Comparison of ENCODE assay signal across 1 cellular context in the genomic region with DNA sequence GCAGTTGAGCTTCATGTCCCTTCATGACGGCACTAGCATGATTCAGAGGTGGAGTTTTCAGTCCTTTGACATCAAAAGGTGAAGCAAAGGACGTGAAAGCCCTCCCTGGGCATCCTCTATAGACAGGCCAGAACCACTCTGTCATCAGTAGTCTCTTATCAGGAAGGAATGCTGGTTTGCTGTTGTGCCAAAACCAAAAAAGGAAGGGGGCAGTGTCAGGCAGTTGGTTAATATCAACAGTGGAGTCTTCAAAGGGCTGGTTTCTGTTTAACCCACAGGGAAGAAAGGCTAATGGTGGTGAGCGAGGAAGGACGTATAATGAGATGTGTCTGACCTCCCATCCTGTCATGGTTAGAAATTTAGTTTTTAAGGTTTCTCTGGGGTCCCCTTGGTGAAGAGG.
TF ChIP-seq lines count a peak whose summit lies in the region.

No MANE protein-coding gene starts in this region.

TF ChIP-seq in GM23338, 12 proteins besides CTCF, POLR2A, EP300 and RAD21:
- TF ChIP-seq, protein P1, sequence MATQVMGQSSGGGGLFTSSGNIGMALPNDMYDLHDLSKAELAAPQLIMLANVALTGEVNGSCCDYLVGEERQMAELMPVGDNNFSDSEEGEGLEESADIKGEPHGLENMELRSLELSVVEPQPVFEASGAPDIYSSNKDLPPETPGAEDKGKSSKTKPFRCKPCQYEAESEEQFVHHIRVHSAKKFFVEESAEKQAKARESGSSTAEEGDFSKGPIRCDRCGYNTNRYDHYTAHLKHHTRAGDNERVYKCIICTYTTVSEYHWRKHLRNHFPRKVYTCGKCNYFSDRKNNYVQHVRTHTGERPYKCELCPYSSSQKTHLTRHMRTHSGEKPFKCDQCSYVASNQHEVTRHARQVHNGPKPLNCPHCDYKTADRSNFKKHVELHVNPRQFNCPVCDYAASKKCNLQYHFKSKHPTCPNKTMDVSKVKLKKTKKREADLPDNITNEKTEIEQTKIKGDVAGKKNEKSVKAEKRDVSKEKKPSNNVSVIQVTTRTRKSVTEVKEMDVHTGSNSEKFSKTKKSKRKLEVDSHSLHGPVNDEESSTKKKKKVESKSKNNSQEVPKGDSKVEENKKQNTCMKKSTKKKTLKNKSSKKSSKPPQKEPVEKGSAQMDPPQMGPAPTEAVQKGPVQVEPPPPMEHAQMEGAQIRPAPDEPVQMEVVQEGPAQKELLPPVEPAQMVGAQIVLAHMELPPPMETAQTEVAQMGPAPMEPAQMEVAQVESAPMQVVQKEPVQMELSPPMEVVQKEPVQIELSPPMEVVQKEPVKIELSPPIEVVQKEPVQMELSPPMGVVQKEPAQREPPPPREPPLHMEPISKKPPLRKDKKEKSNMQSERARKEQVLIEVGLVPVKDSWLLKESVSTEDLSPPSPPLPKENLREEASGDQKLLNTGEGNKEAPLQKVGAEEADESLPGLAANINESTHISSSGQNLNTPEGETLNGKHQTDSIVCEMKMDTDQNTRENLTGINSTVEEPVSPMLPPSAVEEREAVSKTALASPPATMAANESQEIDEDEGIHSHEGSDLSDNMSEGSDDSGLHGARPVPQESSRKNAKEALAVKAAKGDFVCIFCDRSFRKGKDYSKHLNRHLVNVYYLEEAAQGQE (IDR thresholded peaks at IDR 0.05; ENCODE audit: unreplicated experiment) = no peak
- TF ChIP-seq EZH2 (IDR thresholded peaks at IDR 0.05; ENCODE audit: low read depth, unreplicated experiment) = no peak
- TF ChIP-seq ZNF331 (CRISPR knock-in tag; IDR thresholded peaks at IDR 0.05; ENCODE audit: low read depth) = no peak
- TF ChIP-seq JUNB (IDR thresholded peaks at IDR 0.05; ENCODE audit: unreplicated experiment) = no peak
- TF ChIP-seq, protein P2, sequence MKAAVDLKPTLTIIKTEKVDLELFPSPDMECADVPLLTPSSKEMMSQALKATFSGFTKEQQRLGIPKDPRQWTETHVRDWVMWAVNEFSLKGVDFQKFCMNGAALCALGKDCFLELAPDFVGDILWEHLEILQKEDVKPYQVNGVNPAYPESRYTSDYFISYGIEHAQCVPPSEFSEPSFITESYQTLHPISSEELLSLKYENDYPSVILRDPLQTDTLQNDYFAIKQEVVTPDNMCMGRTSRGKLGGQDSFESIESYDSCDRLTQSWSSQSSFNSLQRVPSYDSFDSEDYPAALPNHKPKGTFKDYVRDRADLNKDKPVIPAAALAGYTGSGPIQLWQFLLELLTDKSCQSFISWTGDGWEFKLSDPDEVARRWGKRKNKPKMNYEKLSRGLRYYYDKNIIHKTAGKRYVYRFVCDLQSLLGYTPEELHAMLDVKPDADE (IDR thresholded peaks at IDR 0.05) = no peak
- TF ChIP-seq, protein P3, sequence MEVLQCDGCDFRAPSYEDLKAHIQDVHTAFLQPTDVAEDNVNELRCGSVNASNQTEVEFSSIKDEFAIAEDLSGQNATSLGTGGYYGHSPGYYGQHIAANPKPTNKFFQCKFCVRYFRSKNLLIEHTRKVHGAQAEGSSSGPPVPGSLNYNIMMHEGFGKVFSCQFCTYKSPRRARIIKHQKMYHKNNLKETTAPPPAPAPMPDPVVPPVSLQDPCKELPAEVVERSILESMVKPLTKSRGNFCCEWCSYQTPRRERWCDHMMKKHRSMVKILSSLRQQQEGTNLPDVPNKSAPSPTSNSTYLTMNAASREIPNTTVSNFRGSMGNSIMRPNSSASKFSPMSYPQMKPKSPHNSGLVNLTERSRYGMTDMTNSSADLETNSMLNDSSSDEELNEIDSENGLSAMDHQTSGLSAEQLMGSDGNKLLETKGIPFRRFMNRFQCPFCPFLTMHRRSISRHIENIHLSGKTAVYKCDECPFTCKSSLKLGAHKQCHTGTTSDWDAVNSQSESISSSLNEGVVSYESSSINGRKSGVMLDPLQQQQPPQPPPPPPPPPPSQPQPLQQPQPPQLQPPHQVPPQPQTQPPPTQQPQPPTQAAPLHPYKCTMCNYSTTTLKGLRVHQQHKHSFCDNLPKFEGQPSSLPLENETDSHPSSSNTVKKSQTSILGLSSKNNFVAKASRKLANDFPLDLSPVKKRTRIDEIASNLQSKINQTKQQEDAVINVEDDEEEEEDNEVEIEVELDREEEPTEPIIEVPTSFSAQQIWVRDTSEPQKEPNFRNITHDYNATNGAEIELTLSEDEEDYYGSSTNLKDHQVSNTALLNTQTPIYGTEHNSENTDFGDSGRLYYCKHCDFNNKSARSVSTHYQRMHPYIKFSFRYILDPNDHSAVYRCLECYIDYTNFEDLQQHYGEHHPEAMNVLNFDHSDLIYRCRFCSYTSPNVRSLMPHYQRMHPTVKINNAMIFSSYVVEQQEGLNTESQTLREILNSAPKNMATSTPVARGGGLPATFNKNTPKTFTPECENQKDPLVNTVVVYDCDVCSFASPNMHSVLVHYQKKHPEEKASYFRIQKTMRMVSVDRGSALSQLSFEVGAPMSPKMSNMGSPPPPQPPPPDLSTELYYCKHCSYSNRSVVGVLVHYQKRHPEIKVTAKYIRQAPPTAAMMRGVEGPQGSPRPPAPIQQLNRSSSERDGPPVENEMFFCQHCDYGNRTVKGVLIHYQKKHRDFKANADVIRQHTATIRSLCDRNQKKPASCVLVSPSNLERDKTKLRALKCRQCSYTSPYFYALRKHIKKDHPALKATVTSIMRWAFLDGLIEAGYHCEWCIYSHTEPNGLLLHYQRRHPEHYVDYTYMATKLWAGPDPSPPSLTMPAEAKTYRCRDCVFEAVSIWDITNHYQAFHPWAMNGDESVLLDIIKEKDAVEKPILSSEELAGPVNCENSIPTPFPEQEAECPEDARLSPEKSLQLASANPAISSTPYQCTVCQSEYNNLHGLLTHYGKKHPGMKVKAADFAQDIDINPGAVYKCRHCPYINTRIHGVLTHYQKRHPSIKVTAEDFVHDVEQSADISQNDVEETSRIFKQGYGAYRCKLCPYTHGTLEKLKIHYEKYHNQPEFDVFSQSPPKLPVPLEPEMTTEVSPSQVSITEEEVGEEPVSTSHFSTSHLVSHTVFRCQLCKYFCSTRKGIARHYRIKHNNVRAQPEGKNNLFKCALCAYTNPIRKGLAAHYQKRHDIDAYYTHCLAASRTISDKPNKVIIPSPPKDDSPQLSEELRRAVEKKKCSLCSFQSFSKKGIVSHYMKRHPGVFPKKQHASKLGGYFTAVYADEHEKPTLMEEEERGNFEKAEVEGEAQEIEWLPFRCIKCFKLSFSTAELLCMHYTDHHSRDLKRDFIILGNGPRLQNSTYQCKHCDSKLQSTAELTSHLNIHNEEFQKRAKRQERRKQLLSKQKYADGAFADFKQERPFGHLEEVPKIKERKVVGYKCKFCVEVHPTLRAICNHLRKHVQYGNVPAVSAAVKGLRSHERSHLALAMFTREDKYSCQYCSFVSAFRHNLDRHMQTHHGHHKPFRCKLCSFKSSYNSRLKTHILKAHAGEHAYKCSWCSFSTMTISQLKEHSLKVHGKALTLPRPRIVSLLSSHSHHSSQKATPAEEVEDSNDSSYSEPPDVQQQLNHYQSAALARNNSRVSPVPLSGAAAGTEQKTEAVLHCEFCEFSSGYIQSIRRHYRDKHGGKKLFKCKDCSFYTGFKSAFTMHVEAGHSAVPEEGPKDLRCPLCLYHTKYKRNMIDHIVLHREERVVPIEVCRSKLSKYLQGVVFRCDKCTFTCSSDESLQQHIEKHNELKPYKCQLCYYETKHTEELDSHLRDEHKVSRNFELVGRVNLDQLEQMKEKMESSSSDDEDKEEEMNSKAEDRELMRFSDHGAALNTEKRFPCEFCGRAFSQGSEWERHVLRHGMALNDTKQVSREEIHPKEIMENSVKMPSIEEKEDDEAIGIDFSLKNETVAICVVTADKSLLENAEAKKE (CRISPR knock-in tag; IDR thresholded peaks at IDR 0.05) = no peak
- TF ChIP-seq STAT1 (IDR thresholded peaks at IDR 0.05; ENCODE audit: unreplicated experiment) = no peak
- no peak for TF ChIP-seq POLR2AphosphoS5 (IDR thresholded peaks at IDR 0.05; ENCODE audit: low read depth)
- TF ChIP-seq EZH2phosphoT487 (IDR thresholded peaks at IDR 0.05; ENCODE audit: unreplicated experiment) = no peak
- TF ChIP-seq ZNF114 (CRISPR knock-in tag; IDR thresholded peaks at IDR 0.05) = no peak
- no peak for TF ChIP-seq NANOG (IDR thresholded peaks at IDR 0.05; ENCODE audit: borderline replicate concordance)
- no peak for TF ChIP-seq CREB1 (CRISPR knock-in tag; IDR thresholded peaks at IDR 0.05; ENCODE audit: low read depth)
TF ChIP-seq in GM23338: peak in this region for 0.
